Comparison of ENCODE assay signal across 16 cellular contexts in genomic region chr16:85146922-85147651, GRCh38. TPM values are rescaled to one million over a fixed set of nuclear protein-coding genes. Genes with fewer than 3 reads are reported as not detected.
A peak's percentile ranks its signal among the peaks of the same experiment; 100 is the strongest.
DNase-seq lines count a peak whose midpoint lies in the region; ATAC-seq and TF ChIP-seq lines count a peak whose summit lies in the region.
"Had no signal": no experiment of that assay in that cellular context is flagged by ENCODE, and none has a peak within 500 bp of the region (broad histone marks: within the 10 kb centered on the region; RNA-seq: fewer than 3 reads in every experiment).

No MANE protein-coding gene starts in this region.

- H3K27ac Mint-ChIP-seq in osteocyte (ENCODE audit: unreplicated experiment), result peak overlapping the region; percentile 34
- peak overlapping the region in 1 of 7 donors; percentile 73 for H3K27ac Mint-ChIP-seq in CD14-positive monocyte
- H3K27ac Mint-ChIP-seq: activated naive CD8-positive, alpha-beta T cell treated with anti-CD3 and anti-CD28 coated beads for 36 hours; CD4-positive, alpha-beta T cell had no signal

- H3K4me1 Mint-ChIP-seq in osteocyte (ENCODE audit: unreplicated experiment) (peaks cover 50% of the 10 kb centered on the region), CD14-positive monocyte (no peaks in the 10 kb centered on the region)
- H3K4me1 Mint-ChIP-seq: activated naive CD8-positive, alpha-beta T cell treated with anti-CD3 and anti-CD28 coated beads for 36 hours had no signal

- no peaks in the 10 kb centered on the region for H3K36me3 Mint-ChIP-seq in osteocyte (ENCODE audit: unreplicated experiment)
- no peaks in the 10 kb centered on the region for H3K36me3 Mint-ChIP-seq in CD14-positive monocyte
- H3K36me3 Mint-ChIP-seq: activated naive CD8-positive, alpha-beta T cell treated with anti-CD3 and anti-CD28 coated beads for 36 hours had no signal

- TF ChIP-seq POLR2A in adrenal gland (IDR thresholded peaks at IDR 0.05), result no peak

- intact Hi-C loops in adrenal gland (cut with DNase I), result no loop called here
- intact Hi-C loops in left ventricle myocardium inferior (cut with micrococcal nuclease), result no loop called here
- intact Hi-C loops in CD14-positive monocyte (cut with micrococcal nuclease), result no loop called here

- DNase-seq in adrenal gland (peak in 1 of 7 donors; percentile 45), left ventricle myocardium inferior (no peak), osteocyte (ENCODE audit: extremely low spot score, unreplicated experiment) (no peak), occipital lobe (lab: John Stamatoyannopoulos, UW) (no peak), CD14-positive monocyte (ENCODE audit: low spot score) (no peak)
- DNase-seq: activated naive CD8-positive, alpha-beta T cell treated with anti-CD3 and anti-CD28 coated beads for 36 hours; CD4-positive, alpha-beta T cell; cerebellar nuclear complex; NCI-H524; stimulated activated CD4-positive, alpha-beta T cell treated with anti-CD3 and anti-CD28 coated beads, Interleukin-1b, Interleukin-23, amount 100 ng/mL, for 48 hours; T-helper 1 cell had no signal

- TF ChIP-seq CTCF in adrenal gland (IDR thresholded peaks at IDR 0.05), result no peak
- TF ChIP-seq CTCF in left ventricle myocardium inferior (IDR thresholded peaks at IDR 0.05; ENCODE audit: borderline replicate concordance), result no peak
- no peak for TF ChIP-seq CTCF in osteocyte (IDR thresholded peaks at IDR 0.05)
- TF ChIP-seq CTCF in CD14-positive monocyte (IDR thresholded peaks at IDR 0.05), result no peak

- H3K4me1 ChIP-seq in adrenal gland (replicated peaks in 1 of 2) (peaks cover 3 to 38% of the 10 kb centered on the region in 2 donors), left ventricle myocardium inferior (peaks cover 94% of the 10 kb centered on the region), urinary bladder (ENCODE audit: insufficient read depth) (no peaks in the 10 kb centered on the region)

- peak overlapping the region in 3 of 5 donors; percentile 3 to 84 (median 81) for H3K27ac ChIP-seq in adrenal gland
- peak overlapping the region; percentile 84 for H3K27ac ChIP-seq in left ventricle myocardium inferior (replicated peaks)
- H3K27ac ChIP-seq in urinary bladder (ENCODE audit: low read depth), result peak overlapping the region; percentile 59
- H3K27ac ChIP-seq: epithelial cell of prostate had no signal

- H3K4me3 ChIP-seq in adrenal gland (no peak overlapping the region), left ventricle myocardium inferior (no peak overlapping the region), urinary bladder (ENCODE audit: low read depth, low read length) (no peak overlapping the region)

- H3K4me3 Mint-ChIP-seq in osteocyte (ENCODE audit: unreplicated experiment), result no peak overlapping the region
- no peak overlapping the region for H3K4me3 Mint-ChIP-seq in CD14-positive monocyte
- H3K4me3 Mint-ChIP-seq: activated naive CD8-positive, alpha-beta T cell treated with anti-CD3 and anti-CD28 coated beads for 36 hours; CD4-positive, alpha-beta T cell had no signal

- H3K36me3 ChIP-seq in adrenal gland (replicated peaks in 1 of 2) (no peaks in the 10 kb centered on the region), left ventricle myocardium inferior (no peaks in the 10 kb centered on the region), urinary bladder (ENCODE audit: insufficient read depth) (no peaks in the 10 kb centered on the region)

- 27 to 50% (median 44%) methylated on average over 7 to 27 of the region's 27 CpGs for WGBS in adrenal gland, 4 donors
- 53% methylated on average over 27 of the region's 27 CpGs for WGBS in urinary bladder

- H3K27me3 Mint-ChIP-seq in osteocyte (ENCODE audit: unreplicated experiment), result no peaks in the 10 kb centered on the region
- H3K27me3 Mint-ChIP-seq in CD14-positive monocyte (ENCODE audit: low read depth in 3 of 3), result peaks cover 10 to 16% (median 11%) of the 10 kb centered on the region in 3 donors
- H3K27me3 Mint-ChIP-seq: activated naive CD8-positive, alpha-beta T cell treated with anti-CD3 and anti-CD28 coated beads for 36 hours; CD4-positive, alpha-beta T cell had no signal

- ATAC-seq in HG03460 (IDR thresholded peaks at IDR 0.05; ENCODE audit: unreplicated experiment) (no peak), GM18868 (IDR thresholded peaks at IDR 0.05; ENCODE audit: unreplicated experiment) (no peak)

- H3K9me3 Mint-ChIP-seq in osteocyte (ENCODE audit: unreplicated experiment), result no peaks in the 10 kb centered on the region
- H3K9me3 Mint-ChIP-seq in CD14-positive monocyte, result peaks cover 0 to 3% (median 0%) of the 10 kb centered on the region in 7 donors
- H3K9me3 Mint-ChIP-seq: activated naive CD8-positive, alpha-beta T cell treated with anti-CD3 and anti-CD28 coated beads for 36 hours; CD4-positive, alpha-beta T cell had no signal

- H3K27me3 ChIP-seq in adrenal gland, result no peaks in the 10 kb centered on the region
- no peaks in the 10 kb centered on the region for H3K27me3 ChIP-seq in left ventricle myocardium inferior (ENCODE audit: low read depth)

- no peaks in the 10 kb centered on the region for H3K9me3 ChIP-seq in adrenal gland (replicated peaks in 1 of 3)
- peaks cover 4% of the 10 kb centered on the region for H3K9me3 ChIP-seq in left ventricle myocardium inferior (replicated peaks)

RNA-seq across cellular contexts. Expression of gene CIBAR2, which starts 34.8 kb away (rescaled TPM):
- 1 to 10 TPM in 1 of 8 donors, under 1 TPM in 3, not detected in 4; 0.30 to 1.2 (median 0.47) TPM for total RNA-seq in adrenal gland
- 1 to 10 TPM in 2 of 3 donors, under 1 TPM in 1; 0.91 to 2.6 (median 1.7) TPM for polyA plus RNA-seq in adrenal gland
- total RNA-seq in left ventricle myocardium inferior, result not detected
- not detected in 2 replicates for total RNA-seq in osteocyte
- not detected for total RNA-seq in urinary bladder
- polyA plus RNA-seq in urinary bladder, result not detected
- not detected for total RNA-seq in occipital lobe
- not detected for polyA plus RNA-seq in CD14-positive monocyte
- total RNA-seq: activated naive CD8-positive, alpha-beta T cell treated with anti-CD3 and anti-CD28 coated beads for 36 hours; CD4-positive, alpha-beta T cell; lung microvascular endothelial cell had no signal
